8 cellular contexts compared by ENCODE assay signal in genomic region chr5:76403963-76404693, GRCh38. TPM values are rescaled to one million over a fixed set of nuclear protein-coding genes. Genes with fewer than 3 reads are reported as not detected.
A peak's percentile ranks its signal among the peaks of the same experiment; 100 is the strongest.
DNase-seq lines count a peak whose midpoint lies in the region; ATAC-seq, FAIRE-seq and TF ChIP-seq lines count a peak whose summit lies in the region.

No MANE protein-coding gene starts in this region.

- FAIRE-seq in GM18507 (lab: Jason Lieb, UNC): peak; percentile 93

- no peaks in the 10 kb centered on the region for H3K36me3 Mint-ChIP-seq in WTC11
- H3K36me3 Mint-ChIP-seq in stimulated activated effector memory CD8-positive, alpha-beta T cell treated with anti-CD3 and anti-CD28 coated beads, Interleukin-12 subunit alpha, Interleukin-12 subunit beta, amount 100 ng/mL, for 72 hours: peaks cover 23% of the 10 kb centered on the region

- peaks cover 7% of the 10 kb centered on the region for H3K4me1 ChIP-seq in muscle layer of colon (ENCODE audit: insufficient read depth, low read length)

- ATAC-seq in HG03108 (IDR thresholded peaks at IDR 0.05; ENCODE audit: unreplicated experiment): peak; percentile 20
- peak; percentile 3; the same call in 1 of the 2 replicates for ATAC-seq in WTC11
- peak; percentile 39 for ATAC-seq in stimulated activated effector memory CD8-positive, alpha-beta T cell treated with anti-CD3 and anti-CD28 coated beads, Interleukin-12 subunit alpha, Interleukin-12 subunit beta, amount 100 ng/mL, for 72 hours
- ATAC-seq in GM19023 (IDR thresholded peaks at IDR 0.05; ENCODE audit: unreplicated experiment): no peak

- no peak for TF ChIP-seq CTCF in WTC11 (IDR thresholded peaks at IDR 0.05)
- TF ChIP-seq CTCF in choroid plexus epithelial cell (conservative IDR thresholded peaks at IDR 0.05; ENCODE audit: low read depth, low read length): no peak

- no peak overlapping the region for H3K27ac ChIP-seq in muscle layer of colon (ENCODE audit: low read depth, low read length)

- H3K36me3 ChIP-seq in muscle layer of colon (ENCODE audit: insufficient read depth, low read length): no peaks in the 10 kb centered on the region

- no peaks in the 10 kb centered on the region for H3K9me3 Mint-ChIP-seq in WTC11
- no peaks in the 10 kb centered on the region for H3K9me3 Mint-ChIP-seq in stimulated activated effector memory CD8-positive, alpha-beta T cell treated with anti-CD3 and anti-CD28 coated beads, Interleukin-12 subunit alpha, Interleukin-12 subunit beta, amount 100 ng/mL, for 72 hours

- no peak overlapping the region for H3K27ac Mint-ChIP-seq in WTC11
- peak overlapping the region; percentile 99 for H3K27ac Mint-ChIP-seq in stimulated activated effector memory CD8-positive, alpha-beta T cell treated with anti-CD3 and anti-CD28 coated beads, Interleukin-12 subunit alpha, Interleukin-12 subunit beta, amount 100 ng/mL, for 72 hours

- H3K4me3 ChIP-seq in choroid plexus epithelial cell (ENCODE audit: low read depth, low read length): peak overlapping the region; percentile 59
- peak overlapping the region; percentile 62 to 71 for H3K4me3 ChIP-seq in muscle layer of colon (ENCODE audit: low read depth in 1 of 2, low read length in 2 of 2)

- H3K9me3 ChIP-seq in muscle layer of colon (ENCODE audit: low read length): no peaks in the 10 kb centered on the region

- DNase-seq in GM18507 (ENCODE audit: extremely low spot score, insufficient read length, low read depth) (peak; percentile 14), WTC11 (ENCODE audit: low spot score) (no peak), choroid plexus epithelial cell (ENCODE audit: low read depth) (peak; percentile 12), pons (ENCODE audit: low spot score) (no peak)
- DNase-seq in stimulated activated effector memory CD8-positive, alpha-beta T cell treated with anti-CD3 and anti-CD28 coated beads, Interleukin-12 subunit alpha, Interleukin-12 subunit beta, amount 100 ng/mL, for 72 hours (ENCODE audit: low spot score in 2 of 2): peak; percentile 58 to 90

- CTCF ChIA-PET in WTC11 (lab: Charles Lee): interaction anchor here (0.6 to 5.1 kb wide), 52 partner anchors 8 to 415 kb away, joined by 3 to 71 read pairs (median 5); partner anchors contain the start of gene F2RL1

- peak overlapping the region; percentile 90 for H3K4me3 Mint-ChIP-seq in WTC11
- H3K4me3 Mint-ChIP-seq in stimulated activated effector memory CD8-positive, alpha-beta T cell treated with anti-CD3 and anti-CD28 coated beads, Interleukin-12 subunit alpha, Interleukin-12 subunit beta, amount 100 ng/mL, for 72 hours: peak overlapping the region; percentile 91

- peaks cover 0 to 11% of the 10 kb centered on the region in 2 donors for H3K27me3 ChIP-seq in muscle layer of colon (ENCODE audit: control insufficient read depth in 1 of 2, insufficient read depth in 2 of 2, low read length in 2 of 2)

- POLR2A ChIA-PET in WTC11 (lab: Charles Lee): interaction anchor here (0.7 to 1.3 kb wide), 4 partner anchors 22 to 144 kb away, joined by 3 to 4 read pairs (median 3); no protein-coding TSS in a partner anchor

- H3K4me1 Mint-ChIP-seq in WTC11: peaks cover 50% of the 10 kb centered on the region
- H3K4me1 Mint-ChIP-seq in stimulated activated effector memory CD8-positive, alpha-beta T cell treated with anti-CD3 and anti-CD28 coated beads, Interleukin-12 subunit alpha, Interleukin-12 subunit beta, amount 100 ng/mL, for 72 hours: peaks cover 51% of the 10 kb centered on the region

- no peaks in the 10 kb centered on the region; the same call in 1 of the 2 replicates for H3K27me3 Mint-ChIP-seq in WTC11 (ENCODE audit: low read depth)

- no peak overlapping the region for H3K9ac ChIP-seq in muscle layer of colon (ENCODE audit: low read length)

TF ChIP-seq in WTC11, 78 proteins besides CTCF, POLR2A, EP300 and RAD21 (continues in another document):
- no peak for TF ChIP-seq STAT6 (CRISPR knock-in tag; conservative IDR thresholded peaks at IDR 0.05; ENCODE audit: low read depth)
- no peak for TF ChIP-seq JUN (CRISPR knock-in tag; IDR thresholded peaks at IDR 0.05)
- TF ChIP-seq NR3C1 (CRISPR knock-in tag; conservative IDR thresholded peaks at IDR 0.05; ENCODE audit: low read depth): no peak
- peak; percentile 75; the same call in 1 of the 2 replicates for TF ChIP-seq GABPB1 (CRISPR knock-in tag; IDR thresholded peaks at IDR 0.05)
- TF ChIP-seq USF1 (CRISPR knock-in tag; IDR thresholded peaks at IDR 0.05): no peak
- no peak for TF ChIP-seq SMAD4 (CRISPR knock-in tag; IDR thresholded peaks at IDR 0.05)
- no peak for TF ChIP-seq ATF6 (CRISPR knock-in tag; IDR thresholded peaks at IDR 0.05)
- no peak for TF ChIP-seq OVOL2 (CRISPR knock-in tag; IDR thresholded peaks at IDR 0.05; ENCODE audit: borderline replicate concordance)
- no peak for TF ChIP-seq CBFB (CRISPR knock-in tag; IDR thresholded peaks at IDR 0.05; ENCODE audit: low read depth)
- TF ChIP-seq CREM (CRISPR knock-in tag; IDR thresholded peaks at IDR 0.05): no peak
- TF ChIP-seq CDX4 (CRISPR knock-in tag; IDR thresholded peaks at IDR 0.05; ENCODE audit: borderline replicate concordance): no peak
- TF ChIP-seq NFATC4 (CRISPR knock-in tag; IDR thresholded peaks at IDR 0.05): no peak
- no peak for TF ChIP-seq ERG (CRISPR knock-in tag; IDR thresholded peaks at IDR 0.05)
- TF ChIP-seq E2F5 (CRISPR knock-in tag; IDR thresholded peaks at IDR 0.05): no peak
- TF ChIP-seq ZNF416 (CRISPR knock-in tag; IDR thresholded peaks at IDR 0.05): no peak
- no peak for TF ChIP-seq ZNF138 (CRISPR knock-in tag; conservative IDR thresholded peaks at IDR 0.05)
- no peak for TF ChIP-seq NFE2L1 (CRISPR knock-in tag; IDR thresholded peaks at IDR 0.05)

RNA-seq across cellular contexts. Expression of gene IQGAP2, which starts 1.0 kb away (rescaled TPM):
- 63.0 to 70.6 TPM (median 64.4 TPM) in 3 replicates for total RNA-seq in WTC11 (2021)

Comparison
In these comparisons a context has a peak if more than half of its experiments do, and no peak if none do; other contexts are left out.
1. DNase-seq: peak in GM18507 (single experiment), choroid plexus epithelial cell (single experiment) and stimulated activated effector memory CD8-positive, alpha-beta T cell treated with anti-CD3 and anti-CD28 coated beads, Interleukin-12 subunit alpha, Interleukin-12 subunit beta, amount 100 ng/mL, for 72 hours (2 of 2); none in WTC11 (single experiment) and pons (single experiment).